3 cellular contexts compared by ENCODE assay signal in the genomic region with DNA sequence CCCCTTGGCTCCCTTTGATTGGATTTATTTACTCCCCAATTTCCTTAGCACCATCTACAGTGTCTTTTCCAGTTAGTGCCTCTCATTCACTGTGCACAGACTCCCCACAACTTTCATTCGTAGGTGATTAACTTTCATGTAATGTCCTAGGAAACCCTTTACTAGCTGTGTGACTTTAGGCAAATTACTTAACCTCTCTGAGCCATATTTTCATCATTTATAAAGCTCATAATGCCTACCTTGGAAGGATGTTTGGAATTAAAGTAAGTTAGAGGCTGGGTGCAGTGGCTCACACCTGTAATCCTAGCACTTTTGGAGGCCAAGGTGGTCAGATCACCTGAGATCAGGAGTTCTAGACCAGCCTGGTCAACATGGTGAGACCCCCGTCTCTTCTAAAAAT.
A peak's percentile ranks its signal among the peaks of the same experiment; 100 is the strongest.
TF ChIP-seq lines count a peak whose summit lies in the region.

No MANE protein-coding gene starts in this region.

TF ChIP-seq in A549, 52 proteins besides CTCF, POLR2A, EP300 and RAD21:
- TF ChIP-seq NFE2L2 (conservative IDR thresholded peaks at IDR 0.05; ENCODE audit: low read length) (no peak), ZFP36 (IDR thresholded peaks at IDR 0.05; ENCODE audit: borderline replicate concordance, partially characterized antibody) (peak; percentile 41)
TF ChIP-seq in A549: peak in this region for 1.

TF ChIP-seq in HCT116, 20 proteins besides CTCF, POLR2A, EP300 and RAD21:
- no peak for TF ChIP-seq EGR1 (IDR thresholded peaks at IDR 0.05; ENCODE audit: low read depth)
- TF ChIP-seq, protein P1, sequence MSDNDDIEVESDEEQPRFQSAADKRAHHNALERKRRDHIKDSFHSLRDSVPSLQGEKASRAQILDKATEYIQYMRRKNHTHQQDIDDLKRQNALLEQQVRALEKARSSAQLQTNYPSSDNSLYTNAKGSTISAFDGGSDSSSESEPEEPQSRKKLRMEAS (IDR thresholded peaks at IDR 0.05) = 0 out of 2 replicates have a peak, but pooled peaks have one; percentile 13
- no peak for TF ChIP-seq SIN3A (IDR thresholded peaks at IDR 0.05; ENCODE audit: low read depth)
- no peak for TF ChIP-seq ZFX (IDR thresholded peaks at IDR 0.05)
- TF ChIP-seq SP1 (IDR thresholded peaks at IDR 0.05; ENCODE audit: low read depth) = no peak
TF ChIP-seq in HCT116: peak in this region for 1.

TF ChIP-seq in K562, 482 proteins besides CTCF, POLR2A, EP300 and RAD21:
- TF ChIP-seq HDAC2 (IDR thresholded peaks at IDR 0.05) (peak; percentile 53; the same call in 1 of the 2 replicates), MECOM (CRISPR knock-in tag; IDR thresholded peaks at IDR 0.05) (no peak), BCOR (IDR thresholded peaks at IDR 0.05) (peak; percentile 96), CSDE1 (IDR thresholded peaks at IDR 0.05) (no peak), HDGF (IDR thresholded peaks at IDR 0.05) (0 out of 2 replicates have a peak, but pooled peaks have one; percentile 31), PHF20 (IDR thresholded peaks at IDR 0.05; ENCODE audit: partially characterized antibody) (peak; percentile 23), SMARCA5 (IDR thresholded peaks at IDR 0.05) (peak; percentile 90), RBM25 (IDR thresholded peaks at IDR 0.05; ENCODE audit: low read depth, low read length, severe bottlenecking) (peak; percentile 95), ADNP (tag; IDR thresholded peaks at IDR 0.05) (0 out of 2 replicates have a peak, but pooled peaks have one; percentile 44), ZFP36 (IDR thresholded peaks at IDR 0.05; ENCODE audit: low read depth, low read length, partially characterized antibody) (peak; percentile 88), KDM1A (IDR thresholded peaks at IDR 0.05) (peak; percentile 77 to 85), ESRRA (IDR thresholded peaks at IDR 0.05; ENCODE audit: borderline replicate concordance, low read depth) (0 out of 2 replicates have a peak, but pooled peaks have one; percentile 15), ETS2 (tag; IDR thresholded peaks at IDR 0.05; ENCODE audit: borderline replicate concordance, poor library complexity, severe bottlenecking) (no peak)
- TF ChIP-seq, protein P2, sequence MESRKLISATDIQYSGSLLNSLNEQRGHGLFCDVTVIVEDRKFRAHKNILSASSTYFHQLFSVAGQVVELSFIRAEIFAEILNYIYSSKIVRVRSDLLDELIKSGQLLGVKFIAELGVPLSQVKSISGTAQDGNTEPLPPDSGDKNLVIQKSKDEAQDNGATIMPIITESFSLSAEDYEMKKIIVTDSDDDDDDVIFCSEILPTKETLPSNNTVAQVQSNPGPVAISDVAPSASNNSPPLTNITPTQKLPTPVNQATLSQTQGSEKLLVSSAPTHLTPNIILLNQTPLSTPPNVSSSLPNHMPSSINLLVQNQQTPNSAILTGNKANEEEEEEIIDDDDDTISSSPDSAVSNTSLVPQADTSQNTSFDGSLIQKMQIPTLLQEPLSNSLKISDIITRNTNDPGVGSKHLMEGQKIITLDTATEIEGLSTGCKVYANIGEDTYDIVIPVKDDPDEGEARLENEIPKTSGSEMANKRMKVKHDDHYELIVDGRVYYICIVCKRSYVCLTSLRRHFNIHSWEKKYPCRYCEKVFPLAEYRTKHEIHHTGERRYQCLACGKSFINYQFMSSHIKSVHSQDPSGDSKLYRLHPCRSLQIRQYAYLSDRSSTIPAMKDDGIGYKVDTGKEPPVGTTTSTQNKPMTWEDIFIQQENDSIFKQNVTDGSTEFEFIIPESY (CRISPR knock-in tag; IDR thresholded peaks at IDR 0.05) = no peak
- TF ChIP-seq, protein P3, sequence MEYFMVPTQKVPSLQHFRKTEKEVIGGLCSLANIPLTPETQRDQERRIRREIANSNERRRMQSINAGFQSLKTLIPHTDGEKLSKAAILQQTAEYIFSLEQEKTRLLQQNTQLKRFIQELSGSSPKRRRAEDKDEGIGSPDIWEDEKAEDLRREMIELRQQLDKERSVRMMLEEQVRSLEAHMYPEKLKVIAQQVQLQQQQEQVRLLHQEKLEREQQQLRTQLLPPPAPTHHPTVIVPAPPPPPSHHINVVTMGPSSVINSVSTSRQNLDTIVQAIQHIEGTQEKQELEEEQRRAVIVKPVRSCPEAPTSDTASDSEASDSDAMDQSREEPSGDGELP (CRISPR knock-in tag; IDR thresholded peaks at IDR 0.05; ENCODE audit: borderline replicate concordance) = no peak
- TF ChIP-seq, protein P4, sequence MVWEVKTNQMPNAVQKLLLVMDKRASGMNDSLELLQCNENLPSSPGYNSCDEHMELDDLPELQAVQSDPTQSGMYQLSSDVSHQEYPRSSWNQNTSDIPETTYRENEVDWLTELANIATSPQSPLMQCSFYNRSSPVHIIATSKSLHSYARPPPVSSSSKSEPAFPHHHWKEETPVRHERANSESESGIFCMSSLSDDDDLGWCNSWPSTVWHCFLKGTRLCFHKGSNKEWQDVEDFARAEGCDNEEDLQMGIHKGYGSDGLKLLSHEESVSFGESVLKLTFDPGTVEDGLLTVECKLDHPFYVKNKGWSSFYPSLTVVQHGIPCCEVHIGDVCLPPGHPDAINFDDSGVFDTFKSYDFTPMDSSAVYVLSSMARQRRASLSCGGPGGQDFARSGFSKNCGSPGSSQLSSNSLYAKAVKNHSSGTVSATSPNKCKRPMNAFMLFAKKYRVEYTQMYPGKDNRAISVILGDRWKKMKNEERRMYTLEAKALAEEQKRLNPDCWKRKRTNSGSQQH (CRISPR knock-in tag; IDR thresholded peaks at IDR 0.05) = no peak
- TF ChIP-seq, protein P5, sequence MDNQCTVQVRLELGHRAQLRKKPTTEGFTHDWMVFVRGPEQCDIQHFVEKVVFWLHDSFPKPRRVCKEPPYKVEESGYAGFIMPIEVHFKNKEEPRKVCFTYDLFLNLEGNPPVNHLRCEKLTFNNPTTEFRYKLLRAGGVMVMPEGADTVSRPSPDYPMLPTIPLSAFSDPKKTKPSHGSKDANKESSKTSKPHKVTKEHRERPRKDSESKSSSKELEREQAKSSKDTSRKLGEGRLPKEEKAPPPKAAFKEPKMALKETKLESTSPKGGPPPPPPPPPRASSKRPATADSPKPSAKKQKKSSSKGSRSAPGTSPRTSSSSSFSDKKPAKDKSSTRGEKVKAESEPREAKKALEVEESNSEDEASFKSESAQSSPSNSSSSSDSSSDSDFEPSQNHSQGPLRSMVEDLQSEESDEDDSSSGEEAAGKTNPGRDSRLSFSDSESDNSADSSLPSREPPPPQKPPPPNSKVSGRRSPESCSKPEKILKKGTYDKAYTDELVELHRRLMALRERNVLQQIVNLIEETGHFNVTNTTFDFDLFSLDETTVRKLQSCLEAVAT (IDR thresholded peaks at IDR 0.05) = no peak
- TF ChIP-seq, protein P6, sequence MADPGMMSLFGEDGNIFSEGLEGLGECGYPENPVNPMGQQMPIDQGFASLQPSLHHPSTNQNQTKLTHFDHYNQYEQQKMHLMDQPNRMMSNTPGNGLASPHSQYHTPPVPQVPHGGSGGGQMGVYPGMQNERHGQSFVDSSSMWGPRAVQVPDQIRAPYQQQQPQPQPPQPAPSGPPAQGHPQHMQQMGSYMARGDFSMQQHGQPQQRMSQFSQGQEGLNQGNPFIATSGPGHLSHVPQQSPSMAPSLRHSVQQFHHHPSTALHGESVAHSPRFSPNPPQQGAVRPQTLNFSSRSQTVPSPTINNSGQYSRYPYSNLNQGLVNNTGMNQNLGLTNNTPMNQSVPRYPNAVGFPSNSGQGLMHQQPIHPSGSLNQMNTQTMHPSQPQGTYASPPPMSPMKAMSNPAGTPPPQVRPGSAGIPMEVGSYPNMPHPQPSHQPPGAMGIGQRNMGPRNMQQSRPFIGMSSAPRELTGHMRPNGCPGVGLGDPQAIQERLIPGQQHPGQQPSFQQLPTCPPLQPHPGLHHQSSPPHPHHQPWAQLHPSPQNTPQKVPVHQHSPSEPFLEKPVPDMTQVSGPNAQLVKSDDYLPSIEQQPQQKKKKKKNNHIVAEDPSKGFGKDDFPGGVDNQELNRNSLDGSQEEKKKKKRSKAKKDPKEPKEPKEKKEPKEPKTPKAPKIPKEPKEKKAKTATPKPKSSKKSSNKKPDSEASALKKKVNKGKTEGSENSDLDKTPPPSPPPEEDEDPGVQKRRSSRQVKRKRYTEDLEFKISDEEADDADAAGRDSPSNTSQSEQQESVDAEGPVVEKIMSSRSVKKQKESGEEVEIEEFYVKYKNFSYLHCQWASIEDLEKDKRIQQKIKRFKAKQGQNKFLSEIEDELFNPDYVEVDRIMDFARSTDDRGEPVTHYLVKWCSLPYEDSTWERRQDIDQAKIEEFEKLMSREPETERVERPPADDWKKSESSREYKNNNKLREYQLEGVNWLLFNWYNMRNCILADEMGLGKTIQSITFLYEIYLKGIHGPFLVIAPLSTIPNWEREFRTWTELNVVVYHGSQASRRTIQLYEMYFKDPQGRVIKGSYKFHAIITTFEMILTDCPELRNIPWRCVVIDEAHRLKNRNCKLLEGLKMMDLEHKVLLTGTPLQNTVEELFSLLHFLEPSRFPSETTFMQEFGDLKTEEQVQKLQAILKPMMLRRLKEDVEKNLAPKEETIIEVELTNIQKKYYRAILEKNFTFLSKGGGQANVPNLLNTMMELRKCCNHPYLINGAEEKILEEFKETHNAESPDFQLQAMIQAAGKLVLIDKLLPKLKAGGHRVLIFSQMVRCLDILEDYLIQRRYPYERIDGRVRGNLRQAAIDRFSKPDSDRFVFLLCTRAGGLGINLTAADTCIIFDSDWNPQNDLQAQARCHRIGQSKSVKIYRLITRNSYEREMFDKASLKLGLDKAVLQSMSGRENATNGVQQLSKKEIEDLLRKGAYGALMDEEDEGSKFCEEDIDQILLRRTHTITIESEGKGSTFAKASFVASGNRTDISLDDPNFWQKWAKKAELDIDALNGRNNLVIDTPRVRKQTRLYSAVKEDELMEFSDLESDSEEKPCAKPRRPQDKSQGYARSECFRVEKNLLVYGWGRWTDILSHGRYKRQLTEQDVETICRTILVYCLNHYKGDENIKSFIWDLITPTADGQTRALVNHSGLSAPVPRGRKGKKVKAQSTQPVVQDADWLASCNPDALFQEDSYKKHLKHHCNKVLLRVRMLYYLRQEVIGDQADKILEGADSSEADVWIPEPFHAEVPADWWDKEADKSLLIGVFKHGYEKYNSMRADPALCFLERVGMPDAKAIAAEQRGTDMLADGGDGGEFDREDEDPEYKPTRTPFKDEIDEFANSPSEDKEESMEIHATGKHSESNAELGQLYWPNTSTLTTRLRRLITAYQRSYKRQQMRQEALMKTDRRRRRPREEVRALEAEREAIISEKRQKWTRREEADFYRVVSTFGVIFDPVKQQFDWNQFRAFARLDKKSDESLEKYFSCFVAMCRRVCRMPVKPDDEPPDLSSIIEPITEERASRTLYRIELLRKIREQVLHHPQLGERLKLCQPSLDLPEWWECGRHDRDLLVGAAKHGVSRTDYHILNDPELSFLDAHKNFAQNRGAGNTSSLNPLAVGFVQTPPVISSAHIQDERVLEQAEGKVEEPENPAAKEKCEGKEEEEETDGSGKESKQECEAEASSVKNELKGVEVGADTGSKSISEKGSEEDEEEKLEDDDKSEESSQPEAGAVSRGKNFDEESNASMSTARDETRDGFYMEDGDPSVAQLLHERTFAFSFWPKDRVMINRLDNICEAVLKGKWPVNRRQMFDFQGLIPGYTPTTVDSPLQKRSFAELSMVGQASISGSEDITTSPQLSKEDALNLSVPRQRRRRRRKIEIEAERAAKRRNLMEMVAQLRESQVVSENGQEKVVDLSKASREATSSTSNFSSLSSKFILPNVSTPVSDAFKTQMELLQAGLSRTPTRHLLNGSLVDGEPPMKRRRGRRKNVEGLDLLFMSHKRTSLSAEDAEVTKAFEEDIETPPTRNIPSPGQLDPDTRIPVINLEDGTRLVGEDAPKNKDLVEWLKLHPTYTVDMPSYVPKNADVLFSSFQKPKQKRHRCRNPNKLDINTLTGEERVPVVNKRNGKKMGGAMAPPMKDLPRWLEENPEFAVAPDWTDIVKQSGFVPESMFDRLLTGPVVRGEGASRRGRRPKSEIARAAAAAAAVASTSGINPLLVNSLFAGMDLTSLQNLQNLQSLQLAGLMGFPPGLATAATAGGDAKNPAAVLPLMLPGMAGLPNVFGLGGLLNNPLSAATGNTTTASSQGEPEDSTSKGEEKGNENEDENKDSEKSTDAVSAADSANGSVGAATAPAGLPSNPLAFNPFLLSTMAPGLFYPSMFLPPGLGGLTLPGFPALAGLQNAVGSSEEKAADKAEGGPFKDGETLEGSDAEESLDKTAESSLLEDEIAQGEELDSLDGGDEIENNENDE (IDR thresholded peaks at IDR 0.05; ENCODE audit: low read depth, low read length) = no peak
